In the genomic region with DNA sequence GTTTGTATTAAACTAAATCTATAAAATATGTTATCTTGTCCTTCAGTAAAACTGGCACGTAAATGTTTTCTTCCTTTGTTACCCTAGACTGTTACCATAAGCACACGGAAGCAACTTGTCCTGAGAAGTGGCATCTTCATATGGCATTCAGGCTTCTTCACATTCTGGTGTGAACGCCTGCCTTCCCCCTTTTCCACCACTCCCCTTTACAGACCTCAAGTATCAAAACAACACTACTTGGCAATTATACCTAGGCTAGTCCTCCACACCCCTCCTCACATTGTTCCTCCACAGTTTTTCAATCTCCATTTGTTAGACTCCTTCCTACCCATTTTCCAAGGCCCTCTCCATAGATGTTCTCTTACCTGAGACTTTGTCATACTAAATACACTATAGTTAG, we compare ENCODE assay signal across 8 cellular contexts. TPM values are rescaled to one million over a fixed set of nuclear protein-coding genes. Genes with fewer than 3 reads are reported as not detected.
DNase-seq lines count a peak whose midpoint lies in the region; FAIRE-seq and TF ChIP-seq lines count a peak whose summit lies in the region.

No MANE protein-coding gene starts in this region.

- H3K4me1 Mint-ChIP-seq in endodermal cell, result peaks cover 35% of the 10 kb centered on the region
- peaks cover 40% of the 10 kb centered on the region for H3K4me1 Mint-ChIP-seq in progenitor cell of endocrine pancreas (ENCODE audit: low read depth)

- 25 to 34% methylated on average over 3 of the region's 3 CpGs for WGBS in endodermal cell (ENCODE audit: insufficient coverage in 1 of 2, insufficient read length in 1 of 2), 2 experiments

- no peak for DNase-seq in endodermal cell
- no peak for DNase-seq in progenitor cell of endocrine pancreas (ENCODE audit: low spot score, unreplicated experiment)
- DNase-seq in GM12891 (ENCODE audit: insufficient read length, low spot score), result no peak
- DNase-seq in HuH-7.5 (ENCODE audit: low spot score), result no peak
- DNase-seq in AG08396 (ENCODE audit: low spot score), result no peak
- DNase-seq in stimulated activated naive CD4-positive, alpha-beta T cell (lab: John Stamatoyannopoulos, UW), result no peak

- peaks cover 72% of the 10 kb centered on the region for H3K79me2 ChIP-seq in OCI-LY1 (ENCODE audit: insufficient read depth, low read length)

- H3K36me3 ChIP-seq in ES-I3 (ENCODE audit: insufficient read depth, low read length) (no peaks in the 10 kb centered on the region), OCI-LY1 (ENCODE audit: insufficient read depth, low read length) (peaks cover 59% of the 10 kb centered on the region), endodermal cell (ENCODE audit: control insufficient read depth, insufficient read depth, low read length) (peaks cover 42% of the 10 kb centered on the region)

- H3K9me3 ChIP-seq in ES-I3 (ENCODE audit: control insufficient read depth, insufficient read depth, low read length) (no peaks in the 10 kb centered on the region), OCI-LY1 (ENCODE audit: low read length) (no peaks in the 10 kb centered on the region), endodermal cell (ENCODE audit: control insufficient read depth, low read length) (no peaks in the 10 kb centered on the region)

- H3K4me3 ChIP-seq in OCI-LY1 (ENCODE audit: low read depth, low read length, poor library complexity, severe bottlenecking) (peak overlapping the region; percentile 92), endodermal cell (ENCODE audit: low read length) (peak overlapping the region; percentile 90)

- H3K27ac ChIP-seq in OCI-LY1 (ENCODE audit: low read depth, low read length, poor library complexity, severe bottlenecking) (peak overlapping the region; percentile 92), endodermal cell (ENCODE audit: low read depth, low read length) (no peak overlapping the region)

- peak overlapping the region; percentile 99 for H3K4me3 Mint-ChIP-seq in endodermal cell
- peak overlapping the region; percentile 99 for H3K4me3 Mint-ChIP-seq in progenitor cell of endocrine pancreas (ENCODE audit: low read depth)

- peak overlapping the region; percentile 88 for H3K4me2 ChIP-seq in OCI-LY1 (ENCODE audit: low read length)

- no peak for TF ChIP-seq POLR2A in GM12891 (IDR thresholded peaks at IDR 0.05; ENCODE audit: low read depth, low read length)

- H3K36me3 Mint-ChIP-seq in endodermal cell (ENCODE audit: low read depth) (peaks cover 5% of the 10 kb centered on the region), progenitor cell of endocrine pancreas (ENCODE audit: insufficient read depth) (peaks cover 3% of the 10 kb centered on the region)

- H3K9ac ChIP-seq in ES-I3 (ENCODE audit: low read depth, low read length), result peak overlapping the region; percentile 97
- H3K9ac ChIP-seq in OCI-LY1 (ENCODE audit: low read length), result peak overlapping the region; percentile 86
- peak overlapping the region; percentile 96 for H3K9ac ChIP-seq in endodermal cell (ENCODE audit: extremely low read depth, low read length, poor library complexity, severe bottlenecking)

- TF ChIP-seq CTCF in OCI-LY1 (IDR thresholded peaks at IDR 0.05; ENCODE audit: low read length) (no peak), endodermal cell (conservative IDR thresholded peaks at IDR 0.05) (no peak), progenitor cell of endocrine pancreas (IDR thresholded peaks at IDR 0.05; ENCODE audit: unreplicated experiment) (no peak)

- no peak overlapping the region for H2AFZ ChIP-seq in OCI-LY1 (ENCODE audit: low read length)

- H3K9me3 Mint-ChIP-seq in endodermal cell (no peaks in the 10 kb centered on the region), progenitor cell of endocrine pancreas (ENCODE audit: low read depth) (no peaks in the 10 kb centered on the region)

- H3K27me3 Mint-ChIP-seq in endodermal cell (ENCODE audit: insufficient read depth), result no peaks in the 10 kb centered on the region
- no peaks in the 10 kb centered on the region for H3K27me3 Mint-ChIP-seq in progenitor cell of endocrine pancreas

- FAIRE-seq in GM12891 (lab: Jason Lieb, UNC), result no peak

- no peaks in the 10 kb centered on the region for H3F3A ChIP-seq in OCI-LY1 (ENCODE audit: insufficient read depth, low read length)

- no peaks in the 10 kb centered on the region; the same call in 1 of the 2 replicates for H4K20me1 ChIP-seq in OCI-LY1 (ENCODE audit: insufficient read depth, low read length)

- peak overlapping the region; percentile 97 for H3K27ac Mint-ChIP-seq in endodermal cell
- H3K27ac Mint-ChIP-seq in progenitor cell of endocrine pancreas, result peak overlapping the region; percentile 99

- H3K27me3 ChIP-seq in OCI-LY1 (ENCODE audit: insufficient read depth, low read length), result no peaks in the 10 kb centered on the region
- H3K27me3 ChIP-seq in endodermal cell (ENCODE audit: control insufficient read depth, insufficient read depth, low read length, poor library complexity, severe bottlenecking), result no peaks in the 10 kb centered on the region

- H3K4me1 ChIP-seq in ES-I3 (ENCODE audit: insufficient read depth, low read length) (peaks cover 18% of the 10 kb centered on the region), OCI-LY1 (ENCODE audit: insufficient read depth, low read length, severe bottlenecking) (peaks cover 57% of the 10 kb centered on the region), endodermal cell (ENCODE audit: control insufficient read depth, insufficient read depth, low read length) (no peaks in the 10 kb centered on the region)

- no peaks in the 10 kb centered on the region for H3K9me2 ChIP-seq in OCI-LY1 (ENCODE audit: low read depth, low read length)

TF ChIP-seq in GM12891, 5 proteins besides CTCF, POLR2A, EP300 and RAD21:
- TF ChIP-seq PAX5 (IDR thresholded peaks at IDR 0.05; ENCODE audit: insufficient read depth, low read length, severe bottlenecking), result no peak
- TF ChIP-seq TAF1 (IDR thresholded peaks at IDR 0.05; ENCODE audit: low read depth, low read length), result no peak
- TF ChIP-seq POU2F2 (IDR thresholded peaks at IDR 0.05; ENCODE audit: low read depth, low read length), result no peak
- no peak for TF ChIP-seq POLR2AphosphoS5 (IDR thresholded peaks at IDR 0.05; ENCODE audit: low read depth, low read length)
- no peak for TF ChIP-seq SPI1 (IDR thresholded peaks at IDR 0.05; ENCODE audit: low read depth, low read length)

RNA-seq across cellular contexts. Expression of gene MEX3C, which starts 2.9 kb away (rescaled TPM):
- total RNA-seq in endodermal cell (10 to 100 TPM; 60.1 to 68.4 TPM), progenitor cell of endocrine pancreas (86.2 and 91.1 TPM in 2 replicates)
- polyA plus RNA-seq in endodermal cell (2013, experiment 1 of 2), result 80.9 TPM
- polyA plus RNA-seq in endodermal cell (2013, experiment 2 of 2), result 75.9 TPM
- 12.0 TPM for polyA plus RNA-seq in GM12891 (2012; ENCODE audit: low read depth, missing spikeins)
